ENCODE assay signal across 20 cellular contexts in genomic region chrX:6505960-6506359, GRCh38. TPM values are rescaled to one million over a fixed set of nuclear protein-coding genes. Genes with fewer than 3 reads are reported as not detected.
"Had no signal": no experiment of that assay in that cellular context is flagged by ENCODE, and none has a peak within 500 bp of the region (broad histone marks: within the 10 kb centered on the region; RNA-seq: fewer than 3 reads in every experiment).

No MANE protein-coding gene starts in this region.

- H3K4me1 Mint-ChIP-seq: central memory CD8-positive, alpha-beta T cell; naive B cell had no signal

- H3K27ac Mint-ChIP-seq: activated naive CD4-positive, alpha-beta T cell treated with anti-CD3 and anti-CD28 coated beads, Interleukin-2, amount 50 U/mL, for 72 hours; activated T-helper 2 cell treated with anti-CD3 and anti-CD28 coated beads, Interferon-gamma antibody, Interleukin-2, Interleukin-4, amounts not matched to agents 10 μg/mL and 5 μg/mL and 100 μg/mL, durations not matched to agents 14 hours and 24 hours and 36 hours; dendritic cell treated with granulocyte-macrophage colony-stimulating factor and Interleukin-4, amounts not matched to agents 40 ng/mL and 50 ng/mL, for 4 days; effector memory CD8-positive, alpha-beta T cell; naive B cell; T-helper 2 cell treated with Interferon-gamma antibody and Interleukin-4, amounts not matched to agents 5 μg/mL and 100 μg/mL, for 36 hours had no signal

- H3K9me3 Mint-ChIP-seq: activated naive CD4-positive, alpha-beta T cell treated with anti-CD3 and anti-CD28 coated beads, Interleukin-2, amount 50 U/mL, for 72 hours; central memory CD8-positive, alpha-beta T cell had no signal

- H3K4me3 Mint-ChIP-seq: central memory CD8-positive, alpha-beta T cell; dendritic cell treated with granulocyte-macrophage colony-stimulating factor and Interleukin-4, amounts not matched to agents 40 ng/mL and 50 ng/mL, for 4 days; effector memory CD8-positive, alpha-beta T cell; naive B cell; T-helper 2 cell treated with Interferon-gamma antibody and Interleukin-4, amounts not matched to agents 5 μg/mL and 100 μg/mL, for 36 hours had no signal

- H3K27me3 Mint-ChIP-seq: central memory CD8-positive, alpha-beta T cell; dendritic cell treated with granulocyte-macrophage colony-stimulating factor and Interleukin-4, amounts not matched to agents 40 ng/mL and 50 ng/mL, for 4 days; effector memory CD8-positive, alpha-beta T cell; naive B cell had no signal

- ATAC-seq: activated CD4-positive, CD25-positive, alpha-beta regulatory T cell treated with anti-CD3 and anti-CD28 coated beads, Interleukin-2, amount 50 U/mL, for 24 hours; activated naive CD4-positive, alpha-beta T cell treated with anti-CD3 and anti-CD28 coated beads, Interleukin-2, amount 50 U/mL, for 72 hours; body of pancreas; effector memory CD8-positive, alpha-beta T cell; lower lobe of right lung; sciatic nerve had no signal

- DNase-seq: amniotic stem cell; body of pancreas; effector memory CD8-positive, alpha-beta T cell; erythroblast; hippocampal formation; lower lobe of right lung; naive B cell; occipital lobe; spleen; stimulated activated CD4-positive, alpha-beta T cell treated with anti-CD3 and anti-CD28 coated beads, Interleukin-1b, Interleukin-23, amount 100 ng/mL, for 48 hours; stimulated activated naive CD4-positive, alpha-beta T cell; substantia nigra; trophoblast cell had no signal

- H3K36me3 Mint-ChIP-seq: activated naive CD4-positive, alpha-beta T cell treated with anti-CD3 and anti-CD28 coated beads, Interleukin-2, amount 50 U/mL, for 72 hours; naive B cell had no signal

RNA-seq across cellular contexts. Expression of gene VCX3A, which starts 29.0 kb away (rescaled TPM):
- total RNA-seq: activated naive CD4-positive, alpha-beta T cell treated with anti-CD3 and anti-CD28 coated beads, Interleukin-2, amount 50 U/mL, for 72 hours; activated T-helper 2 cell treated with anti-CD3 and anti-CD28 coated beads, Interferon-gamma antibody, Interleukin-2, Interleukin-4, amounts not matched to agents 10 μg/mL and 5 μg/mL and 100 μg/mL, durations not matched to agents 14 hours and 24 hours and 36 hours; body of pancreas; lower lobe of right lung; occipital lobe; sciatic nerve had no signal
